10 cellular contexts compared by ENCODE assay signal in genomic region chr13:43877788-43878187, GRCh38. TPM values are rescaled to one million over a fixed set of nuclear protein-coding genes. Genes with fewer than 3 reads are reported as not detected.
DNase-seq lines count a peak whose midpoint lies in the region; ATAC-seq and TF ChIP-seq lines count a peak whose summit lies in the region.
"Had no signal": no experiment of that assay in that cellular context is flagged by ENCODE, and none has a peak within 500 bp of the region (broad histone marks: within the 10 kb centered on the region; RNA-seq: fewer than 3 reads in every experiment).

No MANE protein-coding gene starts in this region.

- no peaks in the 10 kb centered on the region for H3K36me3 Mint-ChIP-seq in stimulated activated naive CD8-positive, alpha-beta T cell treated with anti-CD3 and anti-CD28 coated beads, Interleukin-15, Interleukin-2, amounts not matched to agents 100 ng/mL and 50 ng/mL, for 24 hours (ENCODE audit: low read depth)

- no peak overlapping the region for H2AFZ ChIP-seq in hepatocyte

- no peak for TF ChIP-seq POLR2A in suprapubic skin (IDR thresholded peaks at IDR 0.05)

- H3K9me3 Mint-ChIP-seq in stimulated activated naive CD8-positive, alpha-beta T cell treated with anti-CD3 and anti-CD28 coated beads, Interleukin-15, Interleukin-2, amounts not matched to agents 100 ng/mL and 50 ng/mL, for 24 hours, result no peaks in the 10 kb centered on the region
- H3K9me3 Mint-ChIP-seq in stimulated activated naive CD8-positive, alpha-beta T cell treated with anti-CD3 and anti-CD28 coated beads, Interleukin-15, amount 100 ng/mL, for 72 hours, result no peaks in the 10 kb centered on the region

- H3K27ac Mint-ChIP-seq in stimulated activated naive CD8-positive, alpha-beta T cell treated with anti-CD3 and anti-CD28 coated beads, Interleukin-15, Interleukin-2, amounts not matched to agents 100 ng/mL and 50 ng/mL, for 24 hours, result no peak overlapping the region
- no peak overlapping the region for H3K27ac Mint-ChIP-seq in stimulated activated naive CD8-positive, alpha-beta T cell treated with anti-CD3 and anti-CD28 coated beads, Interleukin-15, amount 100 ng/mL, for 72 hours

- H3K4me1 ChIP-seq in hepatocyte (ENCODE audit: insufficient read depth), result peaks cover 14% of the 10 kb centered on the region
- peaks cover 34% of the 10 kb centered on the region for H3K4me1 ChIP-seq in suprapubic skin

- H3K9me3 ChIP-seq in hepatocyte (ENCODE audit: low read depth), result no peaks in the 10 kb centered on the region
- no peaks in the 10 kb centered on the region for H3K9me3 ChIP-seq in suprapubic skin
- H3K9me3 ChIP-seq: ascending aorta had no signal

- H3K27ac ChIP-seq in hepatocyte (no peak overlapping the region), suprapubic skin (no peak overlapping the region)

- peaks cover 30% of the 10 kb centered on the region for H3K4me1 Mint-ChIP-seq in stimulated activated naive CD8-positive, alpha-beta T cell treated with anti-CD3 and anti-CD28 coated beads, Interleukin-15, Interleukin-2, amounts not matched to agents 100 ng/mL and 50 ng/mL, for 24 hours (ENCODE audit: low read depth)
- H3K4me1 Mint-ChIP-seq in stimulated activated naive CD8-positive, alpha-beta T cell treated with anti-CD3 and anti-CD28 coated beads, Interleukin-15, amount 100 ng/mL, for 72 hours, result peaks cover 26% of the 10 kb centered on the region

- H3K27me3 ChIP-seq in hepatocyte (no peaks in the 10 kb centered on the region), suprapubic skin (no peaks in the 10 kb centered on the region)
- H3K27me3 ChIP-seq: ascending aorta had no signal

- no peaks in the 10 kb centered on the region for H3K9me2 ChIP-seq in hepatocyte (replicated peaks; ENCODE audit: insufficient read depth)

- WGBS in hepatocyte (ENCODE audit: low lambda C conversion rate, missing lambda C conversion rate), result 94% methylated on average over 1 of the region's 1 CpG
- 91% methylated on average over 1 of the region's 1 CpG for WGBS in suprapubic skin

- H3K4me3 Mint-ChIP-seq in stimulated activated naive CD8-positive, alpha-beta T cell treated with anti-CD3 and anti-CD28 coated beads, Interleukin-15, Interleukin-2, amounts not matched to agents 100 ng/mL and 50 ng/mL, for 24 hours, result peak overlapping the region; percentile 85
- peak overlapping the region in 1 of 2 donors; percentile 31 for H3K4me3 Mint-ChIP-seq in stimulated activated naive CD8-positive, alpha-beta T cell treated with anti-CD3 and anti-CD28 coated beads, Interleukin-15, amount 100 ng/mL, for 72 hours

- no peak for TF ChIP-seq EP300 in suprapubic skin (IDR thresholded peaks at IDR 0.05)

- H3K36me3 ChIP-seq in hepatocyte (replicated peaks; ENCODE audit: insufficient read depth, low read depth) (no peaks in the 10 kb centered on the region), suprapubic skin (no peaks in the 10 kb centered on the region)
- H3K36me3 ChIP-seq: ascending aorta had no signal

- ATAC-seq in stimulated activated naive CD8-positive, alpha-beta T cell treated with anti-CD3 and anti-CD28 coated beads, Interleukin-15, amount 100 ng/mL, for 72 hours, result no peak
- ATAC-seq in HG02610 (IDR thresholded peaks at IDR 0.05; ENCODE audit: unreplicated experiment), result no peak

- H3K27me3 Mint-ChIP-seq in stimulated activated naive CD8-positive, alpha-beta T cell treated with anti-CD3 and anti-CD28 coated beads, Interleukin-15, Interleukin-2, amounts not matched to agents 100 ng/mL and 50 ng/mL, for 24 hours, result peaks cover 21% of the 10 kb centered on the region
- peaks cover 8% of the 10 kb centered on the region for H3K27me3 Mint-ChIP-seq in stimulated activated naive CD8-positive, alpha-beta T cell treated with anti-CD3 and anti-CD28 coated beads, Interleukin-15, amount 100 ng/mL, for 72 hours

- no peaks in the 10 kb centered on the region for H4K20me1 ChIP-seq in hepatocyte (ENCODE audit: insufficient read depth, poor library complexity, severe bottlenecking)

- H3K4me3 ChIP-seq in hepatocyte, result no peak overlapping the region
- no peak overlapping the region for H3K4me3 ChIP-seq in suprapubic skin

- DNase-seq in stimulated activated naive CD8-positive, alpha-beta T cell treated with anti-CD3 and anti-CD28 coated beads, Interleukin-15, amount 100 ng/mL, for 72 hours, result no peak
- DNase-seq in NCI-H446 (lab: John Stamatoyannopoulos, UW) (peak; percentile 4 to 39), hepatocyte (ENCODE audit: low spot score) (no peak), HuH-7 (ENCODE audit: low spot score) (no peak), NCI-H526 treated with DMSO at 0.1 percent for 48 hours (lab: John Stamatoyannopoulos, UW) (no peak), suprapubic skin (ENCODE audit: low spot score in 2 of 2) (no peak)
- DNase-seq: stimulated activated CD4-positive, alpha-beta T cell treated with anti-CD3 and anti-CD28 coated beads, Interleukin-15, amount 100 ng/mL, for 24 hours had no signal

- peak overlapping the region; percentile 94 for H3K4me2 ChIP-seq in hepatocyte

- TF ChIP-seq CTCF in hepatocyte (IDR thresholded peaks at IDR 0.05; ENCODE audit: poor library complexity) (no peak), suprapubic skin (IDR thresholded peaks at IDR 0.05) (no peak)

- peaks cover 12% of the 10 kb centered on the region for H3K79me2 ChIP-seq in hepatocyte

RNA-seq across cellular contexts. Expression of gene CCDC122, which starts 1.8 kb away (rescaled TPM):
- total RNA-seq in hepatocyte (5.3 and 9.0 TPM in 2 replicates), suprapubic skin (1 to 10 TPM; 2.0 to 6.0 (median 3.6) TPM)
- 10.3 and 14.5 TPM in 2 replicates for polyA plus RNA-seq in hepatocyte

RNA-seq across cellular contexts. Expression of gene LACC1, which starts 1.9 kb away (rescaled TPM):
- total RNA-seq in hepatocyte (10.3 and 11.1 TPM in 2 replicates), suprapubic skin (10 to 100 TPM in 1 of 4 donors, 1 to 10 TPM in 3; 4.7 to 10.1 (median 7.2) TPM)
- 3.1 and 3.6 TPM in 2 replicates for polyA plus RNA-seq in hepatocyte

Comparison
In these comparisons a context has a peak if more than half of its experiments do, and no peak if none do; other contexts are left out.
1. DNase-seq: peak in NCI-H446 (2 of 2); none in stimulated activated naive CD8-positive, alpha-beta T cell treated with anti-CD3 and anti-CD28 coated beads, Interleukin-15, amount 100 ng/mL, for 72 hours (0 of 2), hepatocyte (single experiment), HuH-7 (single experiment), NCI-H526 treated with DMSO at 0.1 percent for 48 hours (single experiment) and suprapubic skin (0 of 2).